ENCODE assay signal across 36 cellular contexts in the genomic region with DNA sequence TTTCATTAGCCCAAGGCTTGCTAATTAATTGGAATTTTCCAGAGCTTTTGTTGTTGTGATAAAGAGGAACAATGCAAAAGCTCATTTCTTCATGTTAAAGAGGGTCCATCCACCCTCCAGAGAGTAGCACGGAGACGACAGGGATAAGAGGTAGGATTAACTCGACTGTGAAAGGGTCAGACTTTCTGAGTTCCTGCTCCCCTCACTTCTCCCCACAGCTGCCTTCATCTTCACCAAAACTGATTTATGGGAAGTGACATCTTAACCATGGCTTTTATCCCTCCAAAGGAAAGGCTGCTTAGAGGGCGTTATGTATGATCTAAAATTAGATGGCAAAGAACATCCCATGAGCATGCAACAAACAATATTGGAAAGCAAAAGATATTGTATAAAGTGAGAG.
DNase-seq lines count a peak whose midpoint lies in the region; ATAC-seq, FAIRE-seq and TF ChIP-seq lines count a peak whose summit lies in the region.
"Had no signal": no experiment of that assay in that cellular context is flagged by ENCODE, and none has a peak within 500 bp of the region (broad histone marks: within the 10 kb centered on the region; RNA-seq: fewer than 3 reads in every experiment).

No MANE protein-coding gene starts in this region.

- H3K36me3 Mint-ChIP-seq in astrocyte (ENCODE audit: low read depth, unreplicated experiment) (peaks cover 2% of the 10 kb centered on the region), nephron progenitor cell (ENCODE audit: low read depth) (peaks cover 4% of the 10 kb centered on the region)
- no peaks in the 10 kb centered on the region for H3K36me3 Mint-ChIP-seq in activated CD8-positive, alpha-beta memory T cell treated with anti-CD3 and anti-CD28 coated beads, Interleukin-2, amount 10 ng/mL, durations not matched to agents 7 days and 5 days
- H3K36me3 Mint-ChIP-seq: activated naive CD8-positive, alpha-beta T cell; CD4-positive, alpha-beta memory T cell; naive thymus-derived CD8-positive, alpha-beta T cell had no signal

- H3K4me3 ChIP-seq in astrocyte (ENCODE audit: insufficient read depth, low read depth, low read length) (no peak overlapping the region), urinary bladder (ENCODE audit: low read depth, low read length) (no peak overlapping the region), suprapubic skin (no peak overlapping the region)
- H3K4me3 ChIP-seq: cardiac muscle cell, K562, MG63, ovary, thoracic aorta had no signal

- H3K4me3 Mint-ChIP-seq in astrocyte (ENCODE audit: unreplicated experiment) (no peak overlapping the region), nephron progenitor cell (no peak overlapping the region)
- H3K4me3 Mint-ChIP-seq in activated CD8-positive, alpha-beta memory T cell treated with anti-CD3 and anti-CD28 coated beads, Interleukin-2, amount 10 ng/mL, durations not matched to agents 7 days and 5 days = no peak overlapping the region
- H3K4me3 Mint-ChIP-seq: activated CD8-positive, alpha-beta T cell treated with anti-CD3 and anti-CD28 coated beads, Interleukin-2, amount 10 ng/mL, durations not matched to agents 7 days and 5 days; activated naive CD8-positive, alpha-beta T cell; CD4-positive, alpha-beta memory T cell; naive thymus-derived CD8-positive, alpha-beta T cell; stimulated activated naive CD8-positive, alpha-beta T cell treated with anti-CD3 and anti-CD28 coated beads, Interleukin-15, Interleukin-2, amounts not matched to agents 100 ng/mL and 50 ng/mL, for 24 hours had no signal

- no peak overlapping the region for H3K27ac Mint-ChIP-seq in astrocyte (ENCODE audit: unreplicated experiment)
- H3K27ac Mint-ChIP-seq in activated CD8-positive, alpha-beta memory T cell treated with anti-CD3 and anti-CD28 coated beads, Interleukin-2, amount 10 ng/mL, durations not matched to agents 7 days and 5 days = no peak overlapping the region
- no peak overlapping the region for H3K27ac Mint-ChIP-seq in nephron progenitor cell
- H3K27ac Mint-ChIP-seq: activated CD8-positive, alpha-beta T cell treated with anti-CD3 and anti-CD28 coated beads, Interleukin-2, amount 10 ng/mL, durations not matched to agents 7 days and 5 days; activated naive CD8-positive, alpha-beta T cell; CD4-positive, alpha-beta memory T cell; naive thymus-derived CD8-positive, alpha-beta T cell; stimulated activated naive CD8-positive, alpha-beta T cell treated with anti-CD3 and anti-CD28 coated beads, Interleukin-15, Interleukin-2, amounts not matched to agents 100 ng/mL and 50 ng/mL, for 24 hours had no signal

- peak overlapping the region; percentile 4 for H3K9ac ChIP-seq in astrocyte (ENCODE audit: low read length)

- H3K4me2 ChIP-seq in astrocyte (ENCODE audit: low read length) = peak overlapping the region; percentile 24

- peak; percentile 1 for DNase-seq in NCI-H82 (lab: John Stamatoyannopoulos, UW)
- no peak for DNase-seq in NCI-H82 treated with DMSO at 0.1 percent for 48 hours (lab: John Stamatoyannopoulos, UW; ENCODE audit: unreplicated experiment)
- no peak for DNase-seq in astrocyte (ENCODE audit: low read depth)
- DNase-seq in myocyte (ENCODE audit: low read depth) = peak; percentile 55
- DNase-seq in suprapubic skin (ENCODE audit: low spot score in 2 of 2) = no peak
- DNase-seq in activated CD8-positive, alpha-beta memory T cell treated with anti-CD3 and anti-CD28 coated beads, Interleukin-2, amount 10 ng/mL, durations not matched to agents 7 days and 5 days = no peak
- DNase-seq in nephron progenitor cell = no peak
- DNase-seq: activated CD4-positive, alpha-beta T cell treated with anti-CD3 and anti-CD28 coated beads for 4 hours; activated CD8-positive, alpha-beta T cell treated with anti-CD3 and anti-CD28 coated beads, Interleukin-2, amount 10 ng/mL, durations not matched to agents 7 days and 5 days; AML-193; aorta; CD4-positive, alpha-beta memory T cell; effector CD4-positive, alpha-beta T cell; GOT3; head of caudate nucleus; kidney; MG63; midbrain; naive thymus-derived CD8-positive, alpha-beta T cell; NCI-H1105 treated with DMSO at 0.1 percent for 48 hours; NCI-H187 treated with DMSO at 0.1 percent for 48 hours; NCI-H748 treated with DMSO at 0.1 percent for 48 hours; ovary; stimulated activated CD8-positive, alpha-beta memory T cell treated with anti-CD3 and anti-CD28 coated beads, Interleukin-4, amount 100 ng/mL, for 48 hours; T-helper 9 cell; WERI-Rb-1 had no signal

- 16% methylated on average over 4 of the region's 4 CpGs for WGBS in urinary bladder
- WGBS in suprapubic skin = 58% methylated on average over 4 of the region's 4 CpGs

- peaks cover 78% of the 10 kb centered on the region for H3K79me2 ChIP-seq in astrocyte (ENCODE audit: insufficient read depth, low read length)

- H4K20me1 ChIP-seq in astrocyte (ENCODE audit: insufficient read depth, low read length) = peaks cover 19% of the 10 kb centered on the region

- FAIRE-seq in astrocyte (lab: Jason Lieb, UNC) = no peak
- FAIRE-seq: colon, HTR-8/SVneo, K562, kidney, urothelium cell line had no signal

- no peak for TF ChIP-seq POLR2A in suprapubic skin (IDR thresholded peaks at IDR 0.05)

- H3K4me1 Mint-ChIP-seq in astrocyte (ENCODE audit: low read depth, unreplicated experiment) (peaks cover 4% of the 10 kb centered on the region), nephron progenitor cell (peaks cover 3% of the 10 kb centered on the region)
- H3K4me1 Mint-ChIP-seq in activated CD8-positive, alpha-beta memory T cell treated with anti-CD3 and anti-CD28 coated beads, Interleukin-2, amount 10 ng/mL, durations not matched to agents 7 days and 5 days = no peaks in the 10 kb centered on the region
- H3K4me1 Mint-ChIP-seq: CD4-positive, alpha-beta memory T cell had no signal

- ATAC-seq in activated CD8-positive, alpha-beta memory T cell treated with anti-CD3 and anti-CD28 coated beads, Interleukin-2, amount 10 ng/mL, durations not matched to agents 7 days and 5 days = no peak
- ATAC-seq: activated CD8-positive, alpha-beta T cell treated with anti-CD3 and anti-CD28 coated beads, Interleukin-2, amount 10 ng/mL, durations not matched to agents 7 days and 5 days; K562; naive thymus-derived CD8-positive, alpha-beta T cell had no signal

- TF ChIP-seq EP300 in suprapubic skin (IDR thresholded peaks at IDR 0.05) = no peak

- no peaks in the 10 kb centered on the region for H3K9me3 Mint-ChIP-seq in astrocyte (ENCODE audit: unreplicated experiment)
- no peaks in the 10 kb centered on the region for H3K9me3 Mint-ChIP-seq in activated CD8-positive, alpha-beta memory T cell treated with anti-CD3 and anti-CD28 coated beads, Interleukin-2, amount 10 ng/mL, durations not matched to agents 7 days and 5 days (ENCODE audit: low read depth)
- H3K9me3 Mint-ChIP-seq in nephron progenitor cell = no peaks in the 10 kb centered on the region
- H3K9me3 Mint-ChIP-seq: CD4-positive, alpha-beta memory T cell; naive thymus-derived CD8-positive, alpha-beta T cell; stimulated activated naive CD8-positive, alpha-beta T cell treated with anti-CD3 and anti-CD28 coated beads, Interleukin-15, Interleukin-2, amounts not matched to agents 100 ng/mL and 50 ng/mL, for 24 hours had no signal

- H3K4me1 ChIP-seq in astrocyte (ENCODE audit: insufficient read depth, low read length) (peaks cover 6% of the 10 kb centered on the region), urinary bladder (ENCODE audit: insufficient read depth) (peaks cover 1% of the 10 kb centered on the region), suprapubic skin (no peaks in the 10 kb centered on the region)

- TF ChIP-seq CTCF in astrocyte (IDR thresholded peaks at IDR 0.05; ENCODE audit: insufficient read depth, low read depth, low read length) = no peak
- TF ChIP-seq CTCF in suprapubic skin (IDR thresholded peaks at IDR 0.05) = no peak
- no peak for TF ChIP-seq CTCF in nephron progenitor cell (IDR thresholded peaks at IDR 0.05)

- H3K27ac ChIP-seq in astrocyte (ENCODE audit: low read depth, low read length) (no peak overlapping the region), urinary bladder (ENCODE audit: low read depth) (peak overlapping the region; percentile 34), suprapubic skin (no peak overlapping the region)
- H3K27ac ChIP-seq: cardiac muscle cell, epithelial cell of prostate, ovary, thoracic aorta, WERI-Rb-1 had no signal

- no peaks in the 10 kb centered on the region for H3K27me3 Mint-ChIP-seq in astrocyte (ENCODE audit: low read depth, unreplicated experiment)
- peaks cover 4% of the 10 kb centered on the region for H3K27me3 Mint-ChIP-seq in activated CD8-positive, alpha-beta memory T cell treated with anti-CD3 and anti-CD28 coated beads, Interleukin-2, amount 10 ng/mL, durations not matched to agents 7 days and 5 days
- H3K27me3 Mint-ChIP-seq in nephron progenitor cell (ENCODE audit: low read depth, poor library complexity) = peaks cover 3% of the 10 kb centered on the region
- H3K27me3 Mint-ChIP-seq: stimulated activated naive CD8-positive, alpha-beta T cell treated with anti-CD3 and anti-CD28 coated beads, Interleukin-15, Interleukin-2, amounts not matched to agents 100 ng/mL and 50 ng/mL, for 24 hours had no signal

- H3K27me3 ChIP-seq in astrocyte (ENCODE audit: insufficient read depth, low read length) (no peaks in the 10 kb centered on the region), suprapubic skin (no peaks in the 10 kb centered on the region)
- H3K27me3 ChIP-seq: cardiac muscle cell, MG63, ovary had no signal

- no peaks in the 10 kb centered on the region for H3K36me3 ChIP-seq in astrocyte (ENCODE audit: insufficient read depth, low read length)
- no peaks in the 10 kb centered on the region for H3K36me3 ChIP-seq in urinary bladder (ENCODE audit: insufficient read depth)
- no peaks in the 10 kb centered on the region for H3K36me3 ChIP-seq in suprapubic skin
- H3K36me3 ChIP-seq: cardiac muscle cell, MG63, ovary, thoracic aorta, WERI-Rb-1 had no signal

- H2AFZ ChIP-seq in astrocyte (ENCODE audit: low read depth, low read length) = no peak overlapping the region

- CTCF ChIA-PET in activated CD8-positive, alpha-beta memory T cell treated with anti-CD3 and anti-CD28 coated beads, Interleukin-2, amount 10 ng/mL, durations not matched to agents 7 days and 5 days (lab: Charles Lee) = no interaction called here

- H3K9me3 ChIP-seq in astrocyte (ENCODE audit: insufficient read depth, low read depth, low read length) (no peaks in the 10 kb centered on the region), suprapubic skin (no peaks in the 10 kb centered on the region)
- H3K9me3 ChIP-seq: MG63, ovary, thoracic aorta had no signal

Comparison
In these comparisons a context has a peak if more than half of its experiments do, and no peak if none do; other contexts are left out.
1. DNase-seq: peak in NCI-H82 (single experiment) and myocyte (single experiment); none in NCI-H82 treated with DMSO at 0.1 percent for 48 hours (single experiment), astrocyte (single experiment), suprapubic skin (0 of 2), activated CD8-positive, alpha-beta memory T cell treated with anti-CD3 and anti-CD28 coated beads, Interleukin-2, amount 10 ng/mL, durations not matched to agents 7 days and 5 days (single experiment) and nephron progenitor cell (single experiment).